In the genomic region with DNA sequence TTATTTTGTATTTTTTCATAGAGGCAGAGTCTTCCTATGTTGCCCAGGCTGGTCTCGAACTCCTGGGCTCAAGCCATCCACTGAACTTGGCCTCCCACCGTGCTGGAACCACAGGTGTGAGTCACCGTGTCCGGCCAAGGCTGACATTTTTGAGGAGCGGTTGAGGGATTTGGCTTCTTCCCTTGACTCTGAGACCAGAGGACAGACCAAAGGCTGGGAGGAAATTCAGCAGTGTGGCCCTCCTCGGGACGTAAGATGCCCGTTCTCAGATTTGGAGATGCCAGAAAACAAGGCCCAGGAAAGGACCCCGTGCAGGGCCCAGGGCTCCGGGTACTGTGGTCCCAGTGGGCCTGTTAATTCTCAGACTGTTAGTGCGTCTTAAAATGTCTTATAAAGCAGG, we compare ENCODE assay signal across 15 cellular contexts.
"Had no signal": no experiment of that assay in that cellular context is flagged by ENCODE, and none has a peak within 500 bp of the region (broad histone marks: within the 10 kb centered on the region; RNA-seq: fewer than 3 reads in every experiment).

No MANE protein-coding gene starts in this region.

- H3K4me1 ChIP-seq: ascending aorta, esophagus squamous epithelium, right atrium auricular region, testis had no signal

- H3K9me3 Mint-ChIP-seq: activated CD4-positive, alpha-beta memory T cell treated with anti-CD3 and anti-CD28 coated beads for 36 hours; natural killer cell treated with Interleukin-12 subunit alpha and Interleukin-12 subunit beta and Interleukin-15 and Interleukin-18, amount 100 ng/mL, for 72 hours had no signal

- H3K36me3 Mint-ChIP-seq: activated CD4-positive, alpha-beta memory T cell treated with anti-CD3 and anti-CD28 coated beads for 36 hours; natural killer cell treated with Interleukin-12 subunit alpha and Interleukin-12 subunit beta and Interleukin-15 and Interleukin-18, amount 100 ng/mL, for 72 hours had no signal

- H3K36me3 ChIP-seq: ascending aorta, esophagus squamous epithelium, right atrium auricular region had no signal

- H3K9me3 ChIP-seq: ascending aorta, esophagus squamous epithelium, right atrium auricular region, testis had no signal

- H3K27ac ChIP-seq: ascending aorta, esophagus squamous epithelium, right atrium auricular region, testis had no signal

- ATAC-seq: activated CD4-positive, alpha-beta T cell treated with anti-CD3 and anti-CD28 coated beads for 36 hours; natural killer cell treated with Interleukin-12 subunit alpha and Interleukin-12 subunit beta and Interleukin-15 and Interleukin-18, amount 100 ng/mL, for 72 hours had no signal

- H3K4me3 Mint-ChIP-seq: activated CD4-positive, alpha-beta memory T cell treated with anti-CD3 and anti-CD28 coated beads for 36 hours; activated CD4-positive, alpha-beta T cell treated with anti-CD3 and anti-CD28 coated beads for 36 hours; natural killer cell treated with Interleukin-12 subunit alpha and Interleukin-12 subunit beta and Interleukin-15 and Interleukin-18, amount 100 ng/mL, for 72 hours had no signal

- H3K27me3 Mint-ChIP-seq: activated CD4-positive, alpha-beta T cell treated with anti-CD3 and anti-CD28 coated beads for 36 hours had no signal

- H3K27ac Mint-ChIP-seq: activated CD4-positive, alpha-beta memory T cell treated with anti-CD3 and anti-CD28 coated beads for 36 hours; activated CD4-positive, alpha-beta T cell treated with anti-CD3 and anti-CD28 coated beads for 36 hours; natural killer cell treated with Interleukin-12 subunit alpha and Interleukin-12 subunit beta and Interleukin-15 and Interleukin-18, amount 100 ng/mL, for 72 hours had no signal

- H3K4me3 ChIP-seq: ascending aorta, esophagus squamous epithelium, right atrium auricular region, testis had no signal

- H3K4me1 Mint-ChIP-seq: activated CD4-positive, alpha-beta T cell treated with anti-CD3 and anti-CD28 coated beads for 36 hours had no signal

- DNase-seq: activated CD4-positive, alpha-beta memory T cell treated with anti-CD3 and anti-CD28 coated beads for 36 hours; activated CD4-positive, alpha-beta T cell treated with anti-CD3 and anti-CD28 coated beads for 36 hours; activated naive CD4-positive, alpha-beta T cell; effector CD4-positive, alpha-beta T cell; esophagus squamous epithelium; kidney glomerular epithelial cell; small intestine; stimulated activated CD4-positive, alpha-beta T cell treated with anti-CD3 and anti-CD28 coated beads, Interleukin-4, amount 100 ng/mL, for 4 hours; stimulated activated CD8-positive, alpha-beta memory T cell treated with anti-CD3 and anti-CD28 coated beads, Interleukin-4, amount 100 ng/mL, for 48 hours; stimulated activated naive CD4-positive, alpha-beta T cell treated with Interleukin-2 at 50 U/mL for 16 hours; T-helper 2 cell; testis had no signal

- H3K27me3 ChIP-seq: ascending aorta, right atrium auricular region, testis had no signal
